Comparison of ENCODE assay signal across 7 cellular contexts in genomic region chr10:96818971-96819370, GRCh38. TPM values are rescaled to one million over a fixed set of nuclear protein-coding genes. Genes with fewer than 3 reads are reported as not detected.
DNase-seq lines count a peak whose midpoint lies in the region; FAIRE-seq and TF ChIP-seq lines count a peak whose summit lies in the region.
"Not testable (repeated sequence)": the region's sequence is repeated elsewhere in the genome, so short reads cannot be mapped to it uniquely, and the experiment has no call there.

No MANE protein-coding gene starts in this region.

- H3K4me1 Mint-ChIP-seq in astrocyte (ENCODE audit: low read depth, unreplicated experiment) = not testable (repeated sequence)

- not testable (repeated sequence) for H3K4me3 ChIP-seq in MG63; astrocyte (ENCODE audit: insufficient read depth, low read depth, low read length)

- H3K9me3 ChIP-seq in MG63; astrocyte (ENCODE audit: insufficient read depth, low read depth, low read length): not testable (repeated sequence)

- H3K27ac Mint-ChIP-seq in astrocyte (ENCODE audit: unreplicated experiment) = peak overlapping the region; percentile 80

- H3K27me3 ChIP-seq in MG63; astrocyte (ENCODE audit: insufficient read depth, low read length): not testable (repeated sequence)

- DNase-seq in Daoy (ENCODE audit: low read depth) (peak; percentile 6), HK-2 (ENCODE audit: unreplicated experiment) (peak; percentile 11), MG63 (peak; percentile 52), ecto neural progenitor cell (ENCODE audit: low spot score) (peak; percentile 21), glomerular visceral epithelial cell (ENCODE audit: extremely low spot score) (peak; percentile 22), kidney tubule cell (ENCODE audit: low spot score) (peak; percentile 59)
- not testable (repeated sequence) for DNase-seq in astrocyte (ENCODE audit: low read depth)

- H3K9ac ChIP-seq in astrocyte (ENCODE audit: low read length) = not testable (repeated sequence)

- H3K4me1 ChIP-seq in astrocyte (ENCODE audit: insufficient read depth, low read length) = not testable (repeated sequence)

- H3K36me3 ChIP-seq in MG63; astrocyte (ENCODE audit: insufficient read depth, low read length): not testable (repeated sequence)

- TF ChIP-seq CTCF in astrocyte (IDR thresholded peaks at IDR 0.05; ENCODE audit: insufficient read depth, low read depth, low read length) = not testable (repeated sequence)

- not testable (repeated sequence) for H4K20me1 ChIP-seq in astrocyte (ENCODE audit: insufficient read depth, low read length)

- not testable (repeated sequence) for H2AFZ ChIP-seq in astrocyte (ENCODE audit: low read depth, low read length)

- not testable (repeated sequence) for H3K4me2 ChIP-seq in astrocyte (ENCODE audit: low read length)

- not testable (repeated sequence) for H3K27ac ChIP-seq in astrocyte (ENCODE audit: low read depth, low read length)

- not testable (repeated sequence) for H3K4me3 Mint-ChIP-seq in astrocyte (ENCODE audit: unreplicated experiment)

- H3K9me3 Mint-ChIP-seq in astrocyte (ENCODE audit: unreplicated experiment) = not testable (repeated sequence)

- H3K27me3 Mint-ChIP-seq in astrocyte (ENCODE audit: low read depth, unreplicated experiment) = not testable (repeated sequence)

- H3K79me2 ChIP-seq in astrocyte (ENCODE audit: insufficient read depth, low read length) = not testable (repeated sequence)

- H3K36me3 Mint-ChIP-seq in astrocyte (ENCODE audit: low read depth, unreplicated experiment) = not testable (repeated sequence)

- not testable (repeated sequence) for FAIRE-seq in astrocyte (lab: Jason Lieb, UNC)

RNA-seq across cellular contexts. Expression of gene LCOR, which starts 13.1 kb away (rescaled TPM):
- 10.6 and 12.3 TPM in 2 replicates for total RNA-seq in Daoy (2014; rRNA removed; shearing (Covaris generic))
- total RNA-seq in MG63 (2014; rRNA removed; shearing (Covaris generic); ENCODE audit: low replicate concordance) = 4.3 and 6.8 TPM in 2 replicates
- 72.0 and 72.8 TPM in 2 replicates for total RNA-seq in astrocyte
